In genomic region chr14:99234982-99235491, GRCh38 we compare ENCODE assay signal across 10 cellular contexts. TPM values are rescaled to one million over a fixed set of nuclear protein-coding genes. Genes with fewer than 3 reads are reported as not detected.
A peak's percentile ranks its signal among the peaks of the same experiment; 100 is the strongest.
DNase-seq lines count a peak whose midpoint lies in the region; ATAC-seq and TF ChIP-seq lines count a peak whose summit lies in the region.
"Had no signal": no experiment of that assay in that cellular context is flagged by ENCODE, and none has a peak within 500 bp of the region (broad histone marks: within the 10 kb centered on the region; RNA-seq: fewer than 3 reads in every experiment).

No MANE protein-coding gene starts in this region.

- H3K36me3 Mint-ChIP-seq in activated T-helper 1 cell treated with anti-CD3 and anti-CD28 coated beads, Interleukin-12 subunit alpha, Interleukin-12 subunit beta, Interleukin-2, Interleukin-4 antibody, amounts not matched to agents 30 ng/mL and 10 ng/mL and 1 ng/mL, durations not matched to agents 14 hours and 24 hours and 36 hours (ENCODE audit: low read depth) = peaks cover 23% of the 10 kb centered on the region

- H3K27me3 ChIP-seq in iPS-18a (ENCODE audit: control insufficient read depth, insufficient read depth, low read length) (no peaks in the 10 kb centered on the region), lower lobe of right lung (ENCODE audit: low read depth) (peaks cover 32% of the 10 kb centered on the region)

- H3K4me1 ChIP-seq in iPS-18a (ENCODE audit: control insufficient read depth, low read depth, low read length) = peaks cover 23% of the 10 kb centered on the region
- peaks cover 4% of the 10 kb centered on the region for H3K4me1 ChIP-seq in lower lobe of right lung

- peaks cover 89% of the 10 kb centered on the region for H3K4me1 Mint-ChIP-seq in activated T-helper 1 cell treated with anti-CD3 and anti-CD28 coated beads, Interleukin-12 subunit alpha, Interleukin-12 subunit beta, Interleukin-2, Interleukin-4 antibody, amounts not matched to agents 30 ng/mL and 10 ng/mL and 1 ng/mL, durations not matched to agents 14 hours and 24 hours and 36 hours (ENCODE audit: low read depth)

- H3K27me3 Mint-ChIP-seq in activated T-helper 1 cell treated with anti-CD3 and anti-CD28 coated beads, Interleukin-12 subunit alpha, Interleukin-12 subunit beta, Interleukin-2, Interleukin-4 antibody, amounts not matched to agents 30 ng/mL and 10 ng/mL and 1 ng/mL, durations not matched to agents 14 hours and 24 hours and 36 hours (ENCODE audit: insufficient read depth) = no peaks in the 10 kb centered on the region

- intact Hi-C loops in activated T-helper 1 cell treated with anti-CD3 and anti-CD28 coated beads, Interleukin-12 subunit alpha, Interleukin-12 subunit beta, Interleukin-2, Interleukin-4 antibody, amounts not matched to agents 30 ng/mL and 10 ng/mL and 1 ng/mL, durations not matched to agents 14 hours and 24 hours and 36 hours (cut with micrococcal nuclease) = loop anchor here (1.0 to 10.0 kb wide), 4 partner anchors 8 to 180 kb away; no protein-coding TSS in a partner anchor
- intact Hi-C loops in lower lobe of right lung (cut with DNase I) = no loop called here

- TF ChIP-seq CTCF in lower lobe of right lung (IDR thresholded peaks at IDR 0.05) = no peak

- H3K4me3 Mint-ChIP-seq in activated T-helper 1 cell treated with anti-CD3 and anti-CD28 coated beads, Interleukin-12 subunit alpha, Interleukin-12 subunit beta, Interleukin-2, Interleukin-4 antibody, amounts not matched to agents 30 ng/mL and 10 ng/mL and 1 ng/mL, durations not matched to agents 14 hours and 24 hours and 36 hours = peak overlapping the region; percentile 82

- H3K27ac ChIP-seq in iPS-18a (ENCODE audit: low read length) (no peak overlapping the region), lower lobe of right lung (no peak overlapping the region)
- H3K27ac ChIP-seq: esophagus muscularis mucosa had no signal

- H3K4me3 ChIP-seq in iPS-18a (ENCODE audit: low read length) (peak overlapping the region; percentile 61), lower lobe of right lung (no peak overlapping the region)
- H3K4me3 ChIP-seq: esophagus muscularis mucosa had no signal

- ATAC-seq in HG02571 (IDR thresholded peaks at IDR 0.05; ENCODE audit: unreplicated experiment) (no peak), lower lobe of right lung (no peak)

- H3K27ac Mint-ChIP-seq in activated T-helper 1 cell treated with anti-CD3 and anti-CD28 coated beads, Interleukin-12 subunit alpha, Interleukin-12 subunit beta, Interleukin-2, Interleukin-4 antibody, amounts not matched to agents 30 ng/mL and 10 ng/mL and 1 ng/mL, durations not matched to agents 14 hours and 24 hours and 36 hours = peak overlapping the region; percentile 99

- H3K36me3 ChIP-seq in iPS-18a (ENCODE audit: control insufficient read depth, low read depth, low read length) = no peaks in the 10 kb centered on the region
- no peaks in the 10 kb centered on the region for H3K36me3 ChIP-seq in lower lobe of right lung
- H3K36me3 ChIP-seq: esophagus muscularis mucosa had no signal

- H3K9me3 ChIP-seq in iPS-18a (ENCODE audit: control insufficient read depth, low read depth, low read length) = no peaks in the 10 kb centered on the region
- H3K9me3 ChIP-seq in lower lobe of right lung = peaks cover 12% of the 10 kb centered on the region

- DNase-seq in RKO (ENCODE audit: low spot score) (peak; percentile 32), NCI-H1417 (lab: John Stamatoyannopoulos, UW) (no peak), SW480 (ENCODE audit: low spot score) (no peak), lower lobe of right lung (no peak)
- DNase-seq in activated T-helper 1 cell treated with anti-CD3 and anti-CD28 coated beads, Interleukin-12 subunit alpha, Interleukin-12 subunit beta, Interleukin-2, Interleukin-4 antibody, amounts not matched to agents 30 ng/mL and 10 ng/mL and 1 ng/mL, durations not matched to agents 14 hours and 24 hours and 36 hours (ENCODE audit: low spot score) = peak; percentile 51
- peak; percentile 62 to 70 (median 63) for DNase-seq in stimulated activated CD4-positive, alpha-beta T cell treated with anti-CD3 and anti-CD28 coated beads, TNF-alpha, amount 100 ng/mL, for 4 hours (ENCODE audit: low read depth in 3 of 3)
- DNase-seq: NCI-H1048 had no signal

- no peaks in the 10 kb centered on the region for H3K9me3 Mint-ChIP-seq in activated T-helper 1 cell treated with anti-CD3 and anti-CD28 coated beads, Interleukin-12 subunit alpha, Interleukin-12 subunit beta, Interleukin-2, Interleukin-4 antibody, amounts not matched to agents 30 ng/mL and 10 ng/mL and 1 ng/mL, durations not matched to agents 14 hours and 24 hours and 36 hours

- H3K9ac ChIP-seq in iPS-18a (ENCODE audit: low read length) = peak overlapping the region; percentile 42

RNA-seq across cellular contexts. Expression of gene BCL11B, which starts 37.0 kb away (rescaled TPM):
- 43.5 and 45.4 TPM in 2 replicates for total RNA-seq in activated T-helper 1 cell treated with anti-CD3 and anti-CD28 coated beads, Interleukin-12 subunit alpha, Interleukin-12 subunit beta, Interleukin-2, Interleukin-4 antibody, amounts not matched to agents 30 ng/mL and 10 ng/mL and 1 ng/mL, durations not matched to agents 14 hours and 24 hours and 36 hours
- total RNA-seq in lower lobe of right lung = 2.3 TPM

Comparison
In these comparisons a context has a peak if more than half of its experiments do, and no peak if none do; other contexts are left out.
1. DNase-seq: peak in RKO (single experiment), activated T-helper 1 cell treated with anti-CD3 and anti-CD28 coated beads, Interleukin-12 subunit alpha, Interleukin-12 subunit beta, Interleukin-2, Interleukin-4 antibody, amounts not matched to agents 30 ng/mL and 10 ng/mL and 1 ng/mL, durations not matched to agents 14 hours and 24 hours and 36 hours (single experiment) and stimulated activated CD4-positive, alpha-beta T cell treated with anti-CD3 and anti-CD28 coated beads, TNF-alpha, amount 100 ng/mL, for 4 hours (3 of 3); none in NCI-H1417 (0 of 3), SW480 (single experiment) and lower lobe of right lung (single experiment).
2. RNA of gene BCL11B, which starts 37.0 kb away (total RNA-seq): 43.5 to 45.4 TPM in activated T-helper 1 cell treated with anti-CD3 and anti-CD28 coated beads, Interleukin-12 subunit alpha, Interleukin-12 subunit beta, Interleukin-2, Interleukin-4 antibody, amounts not matched to agents 30 ng/mL and 10 ng/mL and 1 ng/mL, durations not matched to agents 14 hours and 24 hours and 36 hours; 2.3 TPM in lower lobe of right lung (single experiment); every median in the first group is over 10 times any median in the second.